In genomic region chr3:119145500-119146167, GRCh38 we compare ENCODE assay signal across 9 cellular contexts. TPM values are rescaled to one million over a fixed set of nuclear protein-coding genes. Genes with fewer than 3 reads are reported as not detected.
A peak's percentile ranks its signal among the peaks of the same experiment; 100 is the strongest.
DNase-seq lines count a peak whose midpoint lies in the region; ATAC-seq and TF ChIP-seq lines count a peak whose summit lies in the region.
"Had no signal": no experiment of that assay in that cellular context is flagged by ENCODE, and none has a peak within 500 bp of the region (broad histone marks: within the 10 kb centered on the region; RNA-seq: fewer than 3 reads in every experiment).

Gene TEX55 (plus strand): TSS chr3:119146165. CDS start chr3:119146190, 25 bp downstream.

- peak; percentile 85 for TF ChIP-seq CTCF in choroid plexus epithelial cell (conservative IDR thresholded peaks at IDR 0.05; ENCODE audit: low read depth, low read length)
- TF ChIP-seq CTCF in lung (IDR thresholded peaks at IDR 0.05; ENCODE audit: control extremely low read depth, extremely low read depth), result peak; percentile 19

- ATAC-seq in GM18505 (IDR thresholded peaks at IDR 0.05; ENCODE audit: unreplicated experiment) (peak; percentile 66), HG03378 (IDR thresholded peaks at IDR 0.05; ENCODE audit: unreplicated experiment) (peak; percentile 73), lung (ENCODE audit: insufficient read depth, low FRiP score) (peak; percentile 70), HG02763 (IDR thresholded peaks at IDR 0.05; ENCODE audit: unreplicated experiment) (no peak)

- H3K36me3 ChIP-seq in CD4-positive, alpha-beta memory T cell (ENCODE audit: insufficient read depth, low read length), result no peaks in the 10 kb centered on the region
- H3K36me3 ChIP-seq in lung (ENCODE audit: control insufficient read depth in 2 of 2, insufficient read depth in 2 of 2, low read length in 2 of 2), result no peaks in the 10 kb centered on the region
- H3K36me3 ChIP-seq: SJSA1 had no signal

- no peaks in the 10 kb centered on the region for H3K36me3 Mint-ChIP-seq in CD4-positive, alpha-beta memory T cell

- peak; percentile 11 to 40 (median 16) for DNase-seq in CD4-positive, alpha-beta memory T cell
- DNase-seq in NCI-H82 treated with DMSO at 0.1 percent for 48 hours (lab: John Stamatoyannopoulos, UW; ENCODE audit: unreplicated experiment) (peak; percentile 61), choroid plexus epithelial cell (ENCODE audit: low read depth) (peak; percentile 74), lung (ENCODE audit: low spot score) (no peak), cortex of kidney (lab: John Stamatoyannopoulos, UW) (no peak)

- H3K27me3 Mint-ChIP-seq in CD4-positive, alpha-beta memory T cell, result no peaks in the 10 kb centered on the region

- no peaks in the 10 kb centered on the region for H3K4me1 ChIP-seq in CD4-positive, alpha-beta memory T cell (ENCODE audit: insufficient read depth, low read length)
- no peaks in the 10 kb centered on the region for H3K4me1 ChIP-seq in lung (ENCODE audit: control insufficient read depth in 2 of 2, insufficient read depth in 2 of 2, low read length in 2 of 2)

- H3K9me3 Mint-ChIP-seq in CD4-positive, alpha-beta memory T cell, result no peaks in the 10 kb centered on the region

- 80 to 83% methylated on average over 23 of the region's 23 CpGs for WGBS in lung, 2 donors

- H3K4me3 ChIP-seq in CD4-positive, alpha-beta memory T cell (ENCODE audit: low read length in 2 of 2), result no peak within 1 kb of the TSS
- H3K4me3 ChIP-seq in choroid plexus epithelial cell (ENCODE audit: low read depth, low read length), result no peak within 1 kb of the TSS
- no peak within 1 kb of the TSS for H3K4me3 ChIP-seq in lung
- H3K4me3 ChIP-seq: SJSA1 had no signal

- intact Hi-C loops in CD4-positive, alpha-beta memory T cell (cut with micrococcal nuclease), result loop anchor here (1.0 kb wide), 1 partner anchor 208 kb away; no protein-coding TSS in a partner anchor

- H3K27ac Mint-ChIP-seq in CD4-positive, alpha-beta memory T cell, result peak within 1 kb of the TSS in 2 of 7 donors; percentile 24 to 38

- no peak for TF ChIP-seq POLR2A in GM18505 (IDR thresholded peaks at IDR 0.05; ENCODE audit: borderline replicate concordance, extremely low read depth, insufficient read depth, insufficient read length)

- H3K4me3 Mint-ChIP-seq in CD4-positive, alpha-beta memory T cell, result no peak within 1 kb of the TSS

- H3K27me3 ChIP-seq in CD4-positive, alpha-beta memory T cell (ENCODE audit: insufficient read depth, low read length), result no peaks in the 10 kb centered on the region
- H3K27me3 ChIP-seq in lung (ENCODE audit: control insufficient read depth, insufficient read depth), result no peaks in the 10 kb centered on the region
- H3K27me3 ChIP-seq: SJSA1 had no signal

- no peak within 1 kb of the TSS for H3K27ac ChIP-seq in CD4-positive, alpha-beta memory T cell (ENCODE audit: low read depth, low read length)
- no peak within 1 kb of the TSS for H3K27ac ChIP-seq in lung (ENCODE audit: low read depth in 1 of 2, low read length in 1 of 2)
- H3K27ac ChIP-seq: SJSA1 had no signal

- POLR2A ChIA-PET in CD4-positive, alpha-beta memory T cell (lab: Charles Lee; ENCODE audit: partially characterized antibody), result interaction anchor here (1.4 kb wide), 1 partner anchor 96 kb away, joined by 4 read pairs; the partner anchor contains the start of gene B4GALT4

- peaks cover 0 to 4% (median under 1%) of the 10 kb centered on the region in 4 donors for H3K4me1 Mint-ChIP-seq in CD4-positive, alpha-beta memory T cell

- CTCF ChIA-PET in CD4-positive, alpha-beta memory T cell (lab: Charles Lee; ENCODE audit: partially characterized antibody), result interaction anchor here (0.6 to 4.7 kb wide), 6 partner anchors 95 to 535 kb away, joined by 3 to 42 read pairs (median 4); partner anchors contain the start of gene B4GALT4

- H3K9me3 ChIP-seq in CD4-positive, alpha-beta memory T cell (ENCODE audit: control insufficient read depth in 1 of 2, low read length in 2 of 2), result no peaks in the 10 kb centered on the region
- no peaks in the 10 kb centered on the region for H3K9me3 ChIP-seq in lung (ENCODE audit: control insufficient read depth in 2 of 2, insufficient read depth in 1 of 2, low read length in 1 of 2)
- H3K9me3 ChIP-seq: SJSA1 had no signal

RNA-seq across cellular contexts. Expression of gene TEX55, which starts in this region (rescaled TPM):
- not detected for total RNA-seq in CD4-positive, alpha-beta memory T cell
- not detected for polyA plus RNA-seq in CD4-positive, alpha-beta memory T cell
- not detected for total RNA-seq in lung
- under 1 TPM in 1 of 2 donors, not detected in 1; 0.06 TPM for polyA plus RNA-seq in lung
- total RNA-seq: SJSA1 had no signal

Comparison
In these comparisons a context has a peak if more than half of its experiments do, and no peak if none do; other contexts are left out.
1. Peak in DNase-seq in CD4-positive, alpha-beta memory T cell; RNA of the gene not detected or under 1 TPM.
2. Peak in ATAC-seq in lung; RNA of the gene not detected or under 1 TPM.
3. DNase-seq: peak in NCI-H82 treated with DMSO at 0.1 percent for 48 hours (single experiment) and choroid plexus epithelial cell (single experiment); none in lung (single experiment) and cortex of kidney (single experiment).